In genomic region chr9:118362123-118362522, GRCh38 we compare ENCODE assay signal across 13 cellular contexts.
"Had no signal": no experiment of that assay in that cellular context is flagged by ENCODE, and none has a peak within 500 bp of the region (broad histone marks: within the 10 kb centered on the region; RNA-seq: fewer than 3 reads in every experiment).

No MANE protein-coding gene starts in this region.

- H3K27me3 ChIP-seq: esophagus squamous epithelium, foreskin keratinocyte, left lung, uterus had no signal

- H3K4me3 ChIP-seq: esophagus squamous epithelium, left lung, pancreas, skin epidermis, uterus had no signal

- H3K36me3 ChIP-seq: esophagus squamous epithelium, left lung, pancreas, uterus had no signal

- H3K4me1 ChIP-seq: esophagus squamous epithelium, foreskin keratinocyte, left lung, pancreas, uterus had no signal

- H3K9me3 ChIP-seq: uterus had no signal

- DNase-seq: activated CD4-positive, alpha-beta T cell treated with anti-CD3 and anti-CD28 coated beads, Interleukin-2, amount 10 ng/mL, durations not matched to agents 7 days and 5 days; activated CD4-positive, CD25-positive, alpha-beta regulatory T cell; activated T-cell treated with anti-CD3 and anti-CD28 coated beads for 4 hours; esophagus squamous epithelium; foreskin keratinocyte; head of caudate nucleus; left lung; mesenchymal stem cell; pancreas; stimulated activated CD4-positive, alpha-beta T cell treated with anti-CD3 and anti-CD28 coated beads, Interleukin-4, amount 100 ng/mL, for 4 hours; stimulated activated naive CD8-positive, alpha-beta T cell treated with anti-CD3 and anti-CD28 coated beads, Interleukin-15, amount 100 ng/mL, for 72 hours; uterus had no signal

- H3K27ac ChIP-seq: esophagus squamous epithelium, foreskin keratinocyte, left lung, pancreas, skin epidermis, uterus had no signal
